ENCODE assay signal across 14 cellular contexts in the genomic region with DNA sequence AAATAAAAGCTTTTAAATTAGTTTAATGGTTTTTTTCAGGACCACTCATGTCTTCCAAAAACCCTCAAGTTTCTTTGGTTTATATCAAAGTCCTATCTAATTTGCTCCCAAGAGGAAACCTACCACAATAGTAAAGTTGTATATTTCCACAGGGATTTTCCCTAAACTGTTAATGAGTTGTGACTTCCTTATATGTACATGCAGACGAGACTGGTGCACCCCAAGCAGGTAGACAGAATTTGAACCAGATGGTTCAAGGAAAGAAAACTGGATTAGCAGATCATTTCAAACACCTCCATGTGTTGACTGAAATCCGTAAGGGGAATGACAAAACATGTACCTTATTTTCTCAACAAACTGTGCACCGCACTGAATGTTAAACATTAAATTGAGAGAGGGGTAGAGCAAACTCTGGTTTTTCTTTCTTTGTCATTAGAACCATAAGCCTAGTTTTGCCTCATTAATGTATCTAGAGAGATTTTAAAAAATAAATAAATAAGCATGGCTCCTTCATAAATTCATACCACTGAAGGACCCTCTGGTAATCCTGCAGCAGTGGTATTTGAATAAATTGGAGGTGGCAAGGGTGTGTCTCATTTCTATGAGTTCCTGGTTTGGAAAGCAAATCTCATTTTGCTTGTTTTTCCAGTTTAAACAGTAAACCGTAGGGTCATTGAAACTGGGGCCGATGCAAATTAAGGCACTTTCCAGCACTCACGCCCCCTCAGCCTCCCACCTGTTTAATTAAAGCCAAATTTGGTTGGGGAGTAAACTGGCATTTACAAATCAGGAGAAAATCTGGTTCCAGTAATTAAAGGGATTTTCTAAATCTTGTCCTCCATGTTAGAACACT.
"Had no signal": no experiment of that assay in that cellular context is flagged by ENCODE, and none has a peak within 500 bp of the region (broad histone marks: within the 10 kb centered on the region; RNA-seq: fewer than 3 reads in every experiment).

No MANE protein-coding gene starts in this region.

- H3K4me1 Mint-ChIP-seq: natural killer cell had no signal

- H3K4me3 ChIP-seq: body of pancreas, psoas muscle, sigmoid colon, upper lobe of right lung had no signal

- H3K4me1 ChIP-seq: psoas muscle, sigmoid colon had no signal

- H3K9me3 ChIP-seq: body of pancreas, psoas muscle, sigmoid colon, upper lobe of right lung had no signal

- H3K27me3 Mint-ChIP-seq: dendritic cell treated with granulocyte-macrophage colony-stimulating factor and Interleukin-4, amounts not matched to agents 40 ng/mL and 50 ng/mL, for 4 days had no signal

- H3K36me3 ChIP-seq: sigmoid colon, upper lobe of right lung had no signal

- H3K9me3 Mint-ChIP-seq: activated CD4-positive, alpha-beta T cell treated with anti-CD3 and anti-CD28 coated beads, Interleukin-2, amount 10 ng/mL, durations not matched to agents 7 days and 5 days; central memory CD8-positive, alpha-beta T cell; dendritic cell treated with granulocyte-macrophage colony-stimulating factor and Interleukin-4, amounts not matched to agents 40 ng/mL and 50 ng/mL, for 4 days; natural killer cell; T-helper 1 cell treated with Interleukin-12 subunit alpha and Interleukin-12 subunit beta and Interleukin-4 antibody, amounts not matched to agents 30 μg/mL and 1 μg/mL, for 36 hours; WTC11 had no signal

- H3K27ac Mint-ChIP-seq: activated CD4-positive, alpha-beta T cell treated with anti-CD3 and anti-CD28 coated beads, Interleukin-2, amount 10 ng/mL, durations not matched to agents 7 days and 5 days; dendritic cell treated with granulocyte-macrophage colony-stimulating factor and Interleukin-4, amounts not matched to agents 40 ng/mL and 50 ng/mL, for 4 days; natural killer cell; T-helper 1 cell treated with Interleukin-12 subunit alpha and Interleukin-12 subunit beta and Interleukin-4 antibody, amounts not matched to agents 30 μg/mL and 1 μg/mL, for 36 hours; WTC11 had no signal

- DNase-seq: activated CD4-positive, alpha-beta T cell treated with anti-CD3 and anti-CD28 coated beads, Interleukin-2, amount 10 ng/mL, durations not matched to agents 7 days and 5 days; activated CD8-positive, alpha-beta memory T cell treated with anti-CD3 and anti-CD28 coated beads for 24 hours; activated naive CD4-positive, alpha-beta T cell treated with anti-CD3 and anti-CD28 coated beads, Interleukin-2, amount 50 U/mL, for 16 hours; body of pancreas; natural killer cell; psoas muscle; sigmoid colon; stimulated activated CD4-positive, alpha-beta T cell treated with anti-CD3 and anti-CD28 coated beads, Interleukin-12 subunit alpha, Interleukin-12 subunit beta, amount 100 ng/mL, for 4 hours; stimulated activated naive CD4-positive, alpha-beta T cell; upper lobe of right lung had no signal

- H3K4me3 Mint-ChIP-seq: activated CD4-positive, alpha-beta T cell treated with anti-CD3 and anti-CD28 coated beads, Interleukin-2, amount 10 ng/mL, durations not matched to agents 7 days and 5 days; central memory CD8-positive, alpha-beta T cell; dendritic cell treated with granulocyte-macrophage colony-stimulating factor and Interleukin-4, amounts not matched to agents 40 ng/mL and 50 ng/mL, for 4 days; natural killer cell; T-helper 1 cell treated with Interleukin-12 subunit alpha and Interleukin-12 subunit beta and Interleukin-4 antibody, amounts not matched to agents 30 μg/mL and 1 μg/mL, for 36 hours; WTC11 had no signal

- H3K27me3 ChIP-seq: body of pancreas, sigmoid colon, upper lobe of right lung had no signal

- H3K36me3 Mint-ChIP-seq: natural killer cell, WTC11 had no signal

- H3K27ac ChIP-seq: body of pancreas, psoas muscle, sigmoid colon, upper lobe of right lung had no signal

- ATAC-seq: body of pancreas, natural killer cell, psoas muscle, upper lobe of right lung, WTC11 had no signal
